1 cellular context compared by ENCODE assay signal in the genomic region with DNA sequence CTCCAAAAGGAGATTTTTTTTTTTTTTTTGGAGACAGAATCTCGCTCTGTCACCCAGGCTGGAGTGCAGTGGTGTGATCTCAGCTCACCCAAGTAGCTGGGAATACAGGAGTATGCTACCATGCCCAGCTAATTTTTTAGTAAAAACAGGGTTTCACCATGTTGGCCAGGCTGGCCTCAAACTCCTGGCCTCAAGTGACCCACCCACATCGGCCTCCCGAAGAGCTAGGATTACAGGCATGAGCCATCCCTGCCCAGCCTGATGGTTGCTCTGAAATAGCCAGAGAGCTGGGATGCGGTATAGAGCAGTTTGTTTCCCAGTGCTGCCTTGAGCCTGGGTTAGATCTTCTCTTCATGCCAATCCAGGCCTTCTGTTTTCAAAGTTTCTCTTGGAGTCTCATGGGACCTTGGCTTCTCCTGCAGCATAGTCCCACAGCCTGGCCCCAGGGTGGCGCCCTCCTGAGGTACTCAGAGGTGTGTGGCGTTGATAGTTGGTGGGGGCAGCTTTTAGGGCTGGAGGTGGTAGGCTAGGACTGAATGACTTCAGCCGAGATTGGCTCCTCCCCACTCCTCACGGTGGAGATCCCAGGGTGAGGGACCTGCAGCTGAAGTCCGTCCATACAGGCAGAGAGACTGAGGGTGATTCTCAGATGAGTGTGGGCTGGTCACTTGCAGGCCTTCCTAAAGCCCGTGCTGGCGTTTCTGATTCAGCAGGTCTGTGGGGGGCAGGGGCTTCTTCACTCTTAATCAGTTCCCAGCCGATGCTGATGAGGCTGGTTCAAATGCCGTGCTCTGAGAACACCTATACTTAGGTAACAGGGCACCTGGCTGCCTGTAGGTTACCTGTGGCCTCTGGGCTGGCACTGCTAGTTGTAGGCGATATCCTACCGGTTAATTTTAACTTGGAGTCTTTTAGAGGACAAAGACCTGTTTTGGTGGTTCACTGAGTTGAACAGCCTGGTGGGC.
A peak's percentile ranks its signal among the peaks of the same experiment; 100 is the strongest.
TF ChIP-seq lines count a peak whose summit lies in the region.

No MANE protein-coding gene starts in this region.

TF ChIP-seq in GM23338, 12 proteins besides CTCF, POLR2A, EP300 and RAD21 (continued from another document):
- TF ChIP-seq, protein P1, sequence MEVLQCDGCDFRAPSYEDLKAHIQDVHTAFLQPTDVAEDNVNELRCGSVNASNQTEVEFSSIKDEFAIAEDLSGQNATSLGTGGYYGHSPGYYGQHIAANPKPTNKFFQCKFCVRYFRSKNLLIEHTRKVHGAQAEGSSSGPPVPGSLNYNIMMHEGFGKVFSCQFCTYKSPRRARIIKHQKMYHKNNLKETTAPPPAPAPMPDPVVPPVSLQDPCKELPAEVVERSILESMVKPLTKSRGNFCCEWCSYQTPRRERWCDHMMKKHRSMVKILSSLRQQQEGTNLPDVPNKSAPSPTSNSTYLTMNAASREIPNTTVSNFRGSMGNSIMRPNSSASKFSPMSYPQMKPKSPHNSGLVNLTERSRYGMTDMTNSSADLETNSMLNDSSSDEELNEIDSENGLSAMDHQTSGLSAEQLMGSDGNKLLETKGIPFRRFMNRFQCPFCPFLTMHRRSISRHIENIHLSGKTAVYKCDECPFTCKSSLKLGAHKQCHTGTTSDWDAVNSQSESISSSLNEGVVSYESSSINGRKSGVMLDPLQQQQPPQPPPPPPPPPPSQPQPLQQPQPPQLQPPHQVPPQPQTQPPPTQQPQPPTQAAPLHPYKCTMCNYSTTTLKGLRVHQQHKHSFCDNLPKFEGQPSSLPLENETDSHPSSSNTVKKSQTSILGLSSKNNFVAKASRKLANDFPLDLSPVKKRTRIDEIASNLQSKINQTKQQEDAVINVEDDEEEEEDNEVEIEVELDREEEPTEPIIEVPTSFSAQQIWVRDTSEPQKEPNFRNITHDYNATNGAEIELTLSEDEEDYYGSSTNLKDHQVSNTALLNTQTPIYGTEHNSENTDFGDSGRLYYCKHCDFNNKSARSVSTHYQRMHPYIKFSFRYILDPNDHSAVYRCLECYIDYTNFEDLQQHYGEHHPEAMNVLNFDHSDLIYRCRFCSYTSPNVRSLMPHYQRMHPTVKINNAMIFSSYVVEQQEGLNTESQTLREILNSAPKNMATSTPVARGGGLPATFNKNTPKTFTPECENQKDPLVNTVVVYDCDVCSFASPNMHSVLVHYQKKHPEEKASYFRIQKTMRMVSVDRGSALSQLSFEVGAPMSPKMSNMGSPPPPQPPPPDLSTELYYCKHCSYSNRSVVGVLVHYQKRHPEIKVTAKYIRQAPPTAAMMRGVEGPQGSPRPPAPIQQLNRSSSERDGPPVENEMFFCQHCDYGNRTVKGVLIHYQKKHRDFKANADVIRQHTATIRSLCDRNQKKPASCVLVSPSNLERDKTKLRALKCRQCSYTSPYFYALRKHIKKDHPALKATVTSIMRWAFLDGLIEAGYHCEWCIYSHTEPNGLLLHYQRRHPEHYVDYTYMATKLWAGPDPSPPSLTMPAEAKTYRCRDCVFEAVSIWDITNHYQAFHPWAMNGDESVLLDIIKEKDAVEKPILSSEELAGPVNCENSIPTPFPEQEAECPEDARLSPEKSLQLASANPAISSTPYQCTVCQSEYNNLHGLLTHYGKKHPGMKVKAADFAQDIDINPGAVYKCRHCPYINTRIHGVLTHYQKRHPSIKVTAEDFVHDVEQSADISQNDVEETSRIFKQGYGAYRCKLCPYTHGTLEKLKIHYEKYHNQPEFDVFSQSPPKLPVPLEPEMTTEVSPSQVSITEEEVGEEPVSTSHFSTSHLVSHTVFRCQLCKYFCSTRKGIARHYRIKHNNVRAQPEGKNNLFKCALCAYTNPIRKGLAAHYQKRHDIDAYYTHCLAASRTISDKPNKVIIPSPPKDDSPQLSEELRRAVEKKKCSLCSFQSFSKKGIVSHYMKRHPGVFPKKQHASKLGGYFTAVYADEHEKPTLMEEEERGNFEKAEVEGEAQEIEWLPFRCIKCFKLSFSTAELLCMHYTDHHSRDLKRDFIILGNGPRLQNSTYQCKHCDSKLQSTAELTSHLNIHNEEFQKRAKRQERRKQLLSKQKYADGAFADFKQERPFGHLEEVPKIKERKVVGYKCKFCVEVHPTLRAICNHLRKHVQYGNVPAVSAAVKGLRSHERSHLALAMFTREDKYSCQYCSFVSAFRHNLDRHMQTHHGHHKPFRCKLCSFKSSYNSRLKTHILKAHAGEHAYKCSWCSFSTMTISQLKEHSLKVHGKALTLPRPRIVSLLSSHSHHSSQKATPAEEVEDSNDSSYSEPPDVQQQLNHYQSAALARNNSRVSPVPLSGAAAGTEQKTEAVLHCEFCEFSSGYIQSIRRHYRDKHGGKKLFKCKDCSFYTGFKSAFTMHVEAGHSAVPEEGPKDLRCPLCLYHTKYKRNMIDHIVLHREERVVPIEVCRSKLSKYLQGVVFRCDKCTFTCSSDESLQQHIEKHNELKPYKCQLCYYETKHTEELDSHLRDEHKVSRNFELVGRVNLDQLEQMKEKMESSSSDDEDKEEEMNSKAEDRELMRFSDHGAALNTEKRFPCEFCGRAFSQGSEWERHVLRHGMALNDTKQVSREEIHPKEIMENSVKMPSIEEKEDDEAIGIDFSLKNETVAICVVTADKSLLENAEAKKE (CRISPR knock-in tag; IDR thresholded peaks at IDR 0.05) = peak; percentile 61; the same call in 1 of the 2 replicates
- TF ChIP-seq EZH2phosphoT487 (IDR thresholded peaks at IDR 0.05; ENCODE audit: unreplicated experiment) = no peak
